9 cellular contexts compared by ENCODE assay signal in the genomic region with DNA sequence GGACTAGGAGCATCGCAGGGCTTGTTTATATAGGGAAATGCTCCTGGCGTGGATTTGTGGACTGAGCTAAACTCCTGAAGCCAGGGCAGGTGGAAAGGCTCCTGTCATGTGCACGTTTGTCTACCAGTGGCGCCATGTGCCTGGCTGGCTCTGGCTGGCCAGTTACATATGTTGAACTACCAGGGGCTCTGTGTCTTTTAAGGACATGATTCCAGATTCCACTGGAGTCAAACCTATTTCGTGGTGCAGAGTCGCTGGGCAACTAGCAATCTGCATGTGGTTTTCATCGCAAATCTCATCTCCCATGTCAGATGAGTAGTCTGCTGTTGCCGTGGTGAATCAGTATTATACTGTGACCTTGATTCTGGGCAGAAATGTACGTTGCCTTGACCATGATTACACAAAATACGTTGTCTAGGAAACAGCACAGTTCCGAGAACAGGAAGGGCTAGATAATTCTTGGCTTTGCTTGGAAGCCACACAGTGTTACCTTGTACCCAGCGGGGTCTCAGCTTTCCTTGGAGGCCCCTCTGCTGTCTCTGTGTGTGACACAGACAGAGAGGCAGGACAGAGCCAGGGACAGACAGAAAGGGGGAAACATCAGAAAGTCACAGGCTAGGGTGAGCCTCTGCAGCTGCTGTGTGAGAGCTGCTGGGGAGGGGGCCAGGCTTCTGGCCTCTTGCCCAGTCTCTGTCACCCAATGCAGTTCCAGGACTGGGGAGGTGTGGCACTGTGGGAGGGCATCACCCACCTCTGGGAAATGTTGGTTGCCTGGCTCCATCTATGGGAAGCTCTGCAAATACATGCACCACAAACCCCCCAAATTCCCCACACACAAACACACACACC.
DNase-seq lines count a peak whose midpoint lies in the region; ATAC-seq, FAIRE-seq and TF ChIP-seq lines count a peak whose summit lies in the region.
"Had no signal": no experiment of that assay in that cellular context is flagged by ENCODE, and none has a peak within 500 bp of the region (broad histone marks: within the 10 kb centered on the region; RNA-seq: fewer than 3 reads in every experiment).

No MANE protein-coding gene starts in this region.

- peak; percentile 36 for TF ChIP-seq CTCF in AG09319 (IDR thresholded peaks at IDR 0.05; ENCODE audit: low read depth, low read length)
- no peak for TF ChIP-seq CTCF in GM12865 (IDR thresholded peaks at IDR 0.05; ENCODE audit: insufficient read depth, low read depth, low read length, missing control alignments)

- no peak for FAIRE-seq in urothelium cell line (lab: Jason Lieb, UNC)

- peak; percentile 91 for DNase-seq in AG09319 (ENCODE audit: extremely low read depth, low read depth)
- DNase-seq in GM12865 (ENCODE audit: low read depth): peak; percentile 17
- peak; percentile 87 for DNase-seq in NCI-H2227 (lab: John Stamatoyannopoulos, UW; ENCODE audit: unreplicated experiment)
- peak; percentile 50 for DNase-seq in amniotic stem cell (lab: John Stamatoyannopoulos, UW)
- DNase-seq in kidney tubule cell (ENCODE audit: low spot score): peak; percentile 32
- DNase-seq in urothelium cell line (ENCODE audit: low spot score): peak; percentile 62
- DNase-seq in GM19238 (ENCODE audit: insufficient read length, low spot score): no peak

- no peak overlapping the region for H3K4me3 ChIP-seq in GM12865 (ENCODE audit: low read depth, low read length)
- H3K4me3 ChIP-seq: dorsolateral prefrontal cortex had no signal

- ATAC-seq in GM21390 (IDR thresholded peaks at IDR 0.05; ENCODE audit: unreplicated experiment): no peak
